Comparison of ENCODE assay signal across 10 cellular contexts in the genomic region with DNA sequence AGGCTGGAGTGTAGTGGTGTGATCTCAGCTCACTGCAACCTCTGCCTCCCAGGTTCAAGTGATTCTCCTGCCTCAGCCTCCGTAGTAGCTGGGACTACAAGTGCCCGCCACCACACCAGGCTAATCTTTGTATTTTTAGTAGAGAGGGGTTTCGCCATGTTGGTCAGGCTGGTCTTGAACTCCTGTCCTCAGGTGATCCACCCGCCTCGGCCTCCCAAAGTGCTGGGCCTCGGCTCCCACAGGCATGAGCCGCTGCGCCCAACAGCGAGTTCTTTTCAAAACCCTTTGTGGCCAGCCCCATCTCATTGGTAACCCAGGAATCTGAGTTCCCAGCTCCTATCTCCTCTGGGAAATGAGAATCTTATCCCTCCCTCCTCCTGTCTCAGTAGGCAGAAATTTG. TPM values are rescaled to one million over a fixed set of nuclear protein-coding genes. Genes with fewer than 3 reads are reported as not detected.
DNase-seq lines count a peak whose midpoint lies in the region; ATAC-seq and TF ChIP-seq lines count a peak whose summit lies in the region.
"Not testable (repeated sequence)": the region's sequence is repeated elsewhere in the genome, so short reads cannot be mapped to it uniquely, and the experiment has no call there.
"Had no signal": no experiment of that assay in that cellular context is flagged by ENCODE, and none has a peak within 500 bp of the region (broad histone marks: within the 10 kb centered on the region; RNA-seq: fewer than 3 reads in every experiment).

No MANE protein-coding gene starts in this region.

- H3K9me3 Mint-ChIP-seq in H9; chondrocyte (ENCODE audit: low read depth): not testable (repeated sequence)

- not testable (repeated sequence) for H3K4me1 ChIP-seq in H9 (ENCODE audit: insufficient read depth, low read length); cardiac muscle cell (ENCODE audit: low read depth); aorta (ENCODE audit: control insufficient read depth in 1 of 2, insufficient read depth in 2 of 2, low read length in 2 of 2)
- H3K4me1 ChIP-seq in Panc1 (ENCODE audit: control insufficient read depth, insufficient read depth, low read length), result peaks cover 19% of the 10 kb centered on the region
- H3K4me1 ChIP-seq in lower lobe of right lung, result peaks cover 17% of the 10 kb centered on the region
- peaks cover 11 to 94% (median 38%) of the 10 kb centered on the region in 6 donors for H3K4me1 ChIP-seq in spleen

- H3K23ac ChIP-seq in H9 (ENCODE audit: insufficient read length, low read depth, low read length), result not testable (repeated sequence)

- not testable (repeated sequence) for H2BK20ac ChIP-seq in H9 (ENCODE audit: low read depth, low read length, poor library complexity, severe bottlenecking)

- TF ChIP-seq POLR2A in spleen (IDR thresholded peaks at IDR 0.05), result not testable (repeated sequence)

- H4K5ac ChIP-seq in H9 (ENCODE audit: insufficient read length, low read depth, low read length), result not testable (repeated sequence)

- H2AFZ ChIP-seq in H9 (ENCODE audit: low read length), result not testable (repeated sequence)

- not testable (repeated sequence) for H2BK15ac ChIP-seq in H9 (ENCODE audit: low read depth, low read length)

- not testable (repeated sequence) for H3K56ac ChIP-seq in H9 (ENCODE audit: insufficient read length, low read depth, low read length)

- not testable (repeated sequence) for H3K4ac ChIP-seq in H9 (ENCODE audit: low read depth, low read length)

- H2BK5ac ChIP-seq in H9 (ENCODE audit: insufficient read length, low read length), result not testable (repeated sequence)

- peaks cover 19% of the 10 kb centered on the region for H3K27me3 Mint-ChIP-seq in H9 (ENCODE audit: low read depth)
- not testable (repeated sequence) for H3K27me3 Mint-ChIP-seq in chondrocyte (ENCODE audit: low read depth)

- peak overlapping the region; percentile 61 to 80 (median 79); a peak in 3 of 7 replicates for H3K27ac Mint-ChIP-seq in H9
- not testable (repeated sequence) for H3K27ac Mint-ChIP-seq in chondrocyte (ENCODE audit: unreplicated experiment)

- intact Hi-C loops in Panc1 (cut with micrococcal nuclease; ENCODE audit: unreplicated experiment), result loop anchor here (5.0 kb wide), 1 partner anchor 68 kb away; no protein-coding TSS in a partner anchor
- intact Hi-C loops in lower lobe of right lung (cut with DNase I); spleen (cut with DNase I; ENCODE audit: low total_unique reads): not testable (repeated sequence)
- intact Hi-C loops in aorta (cut with DNase I), result loop anchor here in 1 of 2 donors (10.0 kb wide), 1 partner anchor 255 kb away; no protein-coding TSS in a partner anchor

- not testable (repeated sequence) for TF ChIP-seq CTCF in H9 (conservative IDR thresholded peaks at IDR 0.05); Panc1 (IDR thresholded peaks at IDR 0.05); chondrocyte (IDR thresholded peaks at IDR 0.05); cardiac muscle cell (IDR thresholded peaks at IDR 0.05; ENCODE audit: low read depth, low read length); lower lobe of right lung (IDR thresholded peaks at IDR 0.05); spleen (IDR thresholded peaks at IDR 0.05 in 8 of 11, conservative IDR thresholded peaks at IDR 0.05 in 3 of 11)

- H4K91ac ChIP-seq in H9 (ENCODE audit: insufficient read length, low read depth, low read length), result not testable (repeated sequence)

- BruUV-seq in Panc1 (replicated peaks; lab: Mats Ljungman, UMichigan), result not testable (repeated sequence)

- not testable (repeated sequence) for H3K14ac ChIP-seq in H9 (ENCODE audit: insufficient read depth, low read length)

- H4K20me1 ChIP-seq in H9 (ENCODE audit: control insufficient read depth, insufficient read depth, insufficient read length), result not testable (repeated sequence)

- H3K79me2 ChIP-seq in H9 (ENCODE audit: insufficient read depth, low read length), result not testable (repeated sequence)

- H4K8ac ChIP-seq in H9 (replicated peaks; ENCODE audit: insufficient read length, low read depth, low read length), result not testable (repeated sequence)

- H3K4me1 Mint-ChIP-seq in H9 (peaks cover 11 to 23% of the 10 kb centered on the region in 2 experiments), chondrocyte (ENCODE audit: low read depth) (peaks cover 20% of the 10 kb centered on the region)

- no CpG with 5 or more reads among the region's 9 CpGs for WGBS in H9 (ENCODE audit: extremely low coverage, insufficient read length, low lambda C conversion rate)
- WGBS in spleen, 5 donors, result 74 to 94% (median 82%) methylated on average over 9 of the region's 9 CpGs
- WGBS in aorta, 2 donors, result 74 to 81% methylated on average over 9 of the region's 9 CpGs

- H2AK5ac ChIP-seq in H9 (ENCODE audit: insufficient read length, low read length), result not testable (repeated sequence)

- H3K9me3 ChIP-seq in H9 (ENCODE audit: control insufficient read depth, low read depth, low read length); Panc1 (ENCODE audit: control insufficient read depth, insufficient read depth, low read depth, low read length); cardiac muscle cell (ENCODE audit: low read depth); lower lobe of right lung; spleen; aorta (ENCODE audit: control insufficient read depth, low read length): not testable (repeated sequence)

- H3K27me3 ChIP-seq in H9 (ENCODE audit: insufficient read depth, low read length); Panc1 (ENCODE audit: control insufficient read depth, insufficient read depth, low read length); lower lobe of right lung (ENCODE audit: low read depth); aorta (ENCODE audit: control insufficient read depth in 1 of 2, insufficient read depth in 2 of 2, low read length in 1 of 2): not testable (repeated sequence)
- peaks cover 22% of the 10 kb centered on the region for H3K27me3 ChIP-seq in cardiac muscle cell
- H3K27me3 ChIP-seq in spleen (replicated peaks in 1 of 7), result peaks cover 0 to 16% (median 11%) of the 10 kb centered on the region in 7 donors

- ATAC-seq in Panc1; lower lobe of right lung; aorta (ENCODE audit: low FRiP score): not testable (repeated sequence)

- not testable (repeated sequence) for H3K4me3 ChIP-seq in Panc1 (ENCODE audit: low read depth in 2 of 2, low read length in 2 of 2); cardiac muscle cell; aorta (ENCODE audit: low read length in 2 of 2)
- H3K4me3 ChIP-seq in lower lobe of right lung (peak overlapping the region; percentile 41), spleen (peak overlapping the region in 4 of 8 donors; percentile 4 to 52 (median 26))

- H3T11ph ChIP-seq in H9 (ENCODE audit: low read length), result not testable (repeated sequence)

- not testable (repeated sequence) for H3K4me2 ChIP-seq in H9 (ENCODE audit: insufficient read depth, insufficient read length, low read length)

- H3K36me3 ChIP-seq in Panc1 (ENCODE audit: control insufficient read depth, insufficient read depth, low read length); cardiac muscle cell; lower lobe of right lung; aorta (ENCODE audit: control insufficient read depth in 1 of 2, insufficient read depth in 2 of 2, low read length in 1 of 2): not testable (repeated sequence)
- H3K36me3 ChIP-seq in spleen, result peaks cover 0 to 14% (median 0%) of the 10 kb centered on the region in 6 donors

- H2BK12ac ChIP-seq in H9 (ENCODE audit: insufficient read length, low read depth, low read length), result not testable (repeated sequence)

- CTCF ChIA-PET in Panc1 (lab: Charles Lee), result not testable (repeated sequence)

- in situ Hi-C loops in Panc1 (cut with HindIII; ENCODE audit: low pct_unique_long_range_greater_than_20kb, low sequenced_read_pairs), result not testable (repeated sequence)

- POLR2A ChIA-PET in Panc1 (lab: Charles Lee), result not testable (repeated sequence)

- not testable (repeated sequence) for H3K4me3 Mint-ChIP-seq in H9; chondrocyte (ENCODE audit: unreplicated experiment)

- H3K27ac ChIP-seq in H9 (ENCODE audit: insufficient read length, low read depth, low read length); aorta (ENCODE audit: low read depth in 1 of 2, low read length in 2 of 2): not testable (repeated sequence)
- H3K27ac ChIP-seq in Panc1 (ENCODE audit: low read length) (peak overlapping the region; percentile 77), cardiac muscle cell (peak overlapping the region; percentile 48), lower lobe of right lung (peak overlapping the region; percentile 56), spleen (peak overlapping the region in 6 of 8 donors; percentile 70 to 89 (median 80))

- H3K79me1 ChIP-seq in H9 (ENCODE audit: insufficient read depth, low read depth, low read length, poor library complexity, severe bottlenecking), result not testable (repeated sequence)

- not testable (repeated sequence) for DNase-seq in H9; Panc1 (ENCODE audit: low read depth, low spot score); cardiac muscle cell (ENCODE audit: low read depth in 1 of 2, low spot score in 1 of 2); lower lobe of right lung
- DNase-seq in chondrocyte (ENCODE audit: low spot score), result peak; percentile 2
- DNase-seq in spleen, result peak; percentile 72
- peak; percentile 17 to 24 for DNase-seq in aorta

- not testable (repeated sequence) for H3K18ac ChIP-seq in H9 (ENCODE audit: insufficient read length, low read depth, low read length)

- not testable (repeated sequence) for H3K23me2 ChIP-seq in H9 (ENCODE audit: insufficient read length, low read depth, low read length, poor library complexity, severe bottlenecking)

- H2BK120ac ChIP-seq in H9 (ENCODE audit: low read depth, low read length, poor library complexity, severe bottlenecking), result not testable (repeated sequence)

- H3K9ac ChIP-seq in H9 (ENCODE audit: extremely low read depth, insufficient read length, low read length), result not testable (repeated sequence)

- H3K36me3 Mint-ChIP-seq in H9 (ENCODE audit: insufficient read depth in 1 of 3, low read depth in 3 of 3); chondrocyte (ENCODE audit: low read depth): not testable (repeated sequence)

RNA-seq across cellular contexts. Expression of gene OSCAR, which starts 0.7 kb away (rescaled TPM):
- 0.24 and 0.53 TPM in 2 replicates for total RNA-seq in H9 (2021)
- 6.8 TPM for total RNA-seq in Panc1 (2021; ENCODE audit: unreplicated experiment)
- polyA plus RNA-seq in Panc1 (2012; ENCODE audit: insufficient read length), result 11.1 TPM
- total RNA-seq in chondrocyte, result 0.21 to 0.48 TPM (median 0.37 TPM) in 3 replicates
- total RNA-seq in cardiac muscle cell, result not detected in 2 replicates
- polyA plus RNA-seq in cardiac muscle cell, result 0.32 and 0.61 TPM in 2 replicates
- total RNA-seq in lower lobe of right lung, result 77.8 TPM
- 10 to 100 TPM in 6 of 7 donors, 1 to 10 TPM in 1; 9.1 to 49.5 (median 18.3) TPM for total RNA-seq in spleen
- polyA plus RNA-seq in spleen, result 10 to 100 TPM in 2 of 3 donors, 1 to 10 TPM in 1; 2.4 to 18.2 (median 12.9) TPM
- total RNA-seq in aorta, result 1 to 10 TPM; 4.4 to 6.0 TPM
- polyA plus RNA-seq in aorta, result 1 to 10 TPM in 1 of 2 donors, under 1 TPM in 1; 0.31 to 2.8 TPM

RNA-seq across cellular contexts. Expression of gene NDUFA3, which starts 2.8 kb away (rescaled TPM):
- total RNA-seq in H9 (2021), result 174 and 188 TPM in 2 replicates
- total RNA-seq in Panc1 (2021; ENCODE audit: unreplicated experiment), result 211 TPM
- 524 TPM for polyA plus RNA-seq in Panc1 (2012; ENCODE audit: insufficient read length)
- total RNA-seq in chondrocyte, result 77.4 to 93.7 TPM (median 92.1 TPM) in 3 replicates
- total RNA-seq in cardiac muscle cell, result 58.8 and 104 TPM in 2 replicates
- polyA plus RNA-seq in cardiac muscle cell, result 546 and 585 TPM in 2 replicates
- 119 TPM for total RNA-seq in lower lobe of right lung
- total RNA-seq in spleen, result 100 to 1,000 TPM in 1 of 7 donors, 10 to 100 TPM in 6; 14.5 to 109 (median 73.5) TPM
- 100 to 1,000 TPM; 162 to 197 (median 185) TPM for polyA plus RNA-seq in spleen
- total RNA-seq in aorta, result 10 to 100 TPM; 64.9 to 65.3 TPM
- polyA plus RNA-seq in aorta, result 100 to 1,000 TPM in 1 of 2 donors, 10 to 100 TPM in 1; 76.5 to 129 TPM

RNA-seq across cellular contexts. Expression of gene TFPT, which starts 15.6 kb away (rescaled TPM):
- total RNA-seq in H9 (2021) (26.6 and 28.2 TPM in 2 replicates), Panc1 (2021; ENCODE audit: unreplicated experiment) (45.4 TPM), chondrocyte (23.3 to 28.5 TPM (median 28.0 TPM) in 3 replicates), cardiac muscle cell (26.1 and 27.5 TPM in 2 replicates), lower lobe of right lung (22.1 TPM), spleen (10 to 100 TPM; 16.5 to 22.7 (median 20.1) TPM), aorta (10 to 100 TPM; 12.9 to 17.3 TPM)
- polyA plus RNA-seq in Panc1 (2012; ENCODE audit: insufficient read length), result 73.2 TPM
- polyA plus RNA-seq in cardiac muscle cell (27.5 and 32.1 TPM in 2 replicates), spleen (10 to 100 TPM; 24.8 to 36.5 (median 28.8) TPM), aorta (10 to 100 TPM in 1 of 2 donors, 1 to 10 TPM in 1; 8.3 to 29.4 TPM)

RNA-seq across cellular contexts. Expression of gene PRPF31, which starts 15.7 kb away (rescaled TPM):
- total RNA-seq in H9 (2021) (82.1 and 84.4 TPM in 2 replicates), Panc1 (2021; ENCODE audit: unreplicated experiment) (117 TPM), chondrocyte (45.8 to 62.5 TPM (median 45.9 TPM) in 3 replicates), cardiac muscle cell (73.9 and 79.8 TPM in 2 replicates), lower lobe of right lung (43.5 TPM), spleen (10 to 100 TPM; 34.7 to 57.0 (median 48.1) TPM), aorta (10 to 100 TPM; 41.5 to 50.4 TPM)
- polyA plus RNA-seq in Panc1 (2012; ENCODE audit: insufficient read length), result 159 TPM
- polyA plus RNA-seq in cardiac muscle cell (110 and 113 TPM in 2 replicates), spleen (10 to 100 TPM; 45.5 to 66.2 (median 59.1) TPM), aorta (10 to 100 TPM; 33.8 to 71.2 TPM)

RNA-seq across cellular contexts. Expression of gene TARM1, which starts 18.7 kb away (rescaled TPM):
- total RNA-seq in H9 (2021) (not detected in 2 replicates), Panc1 (2021; ENCODE audit: unreplicated experiment) (not detected), chondrocyte (not detected in 3 replicates), cardiac muscle cell (not detected in 2 replicates), lower lobe of right lung (not detected), spleen (1 to 10 TPM in 1 of 7 donors, not detected in 6; 1.5 TPM), aorta (not detected)
- polyA plus RNA-seq in Panc1 (2012; ENCODE audit: insufficient read length), result not detected
- polyA plus RNA-seq in cardiac muscle cell (not detected in 2 replicates), spleen (not detected), aorta (not detected)
- total RNA-seq: Calu3; CD8-positive, alpha-beta T cell; GM23338 had no signal
- polyA plus RNA-seq: GM23338 had no signal
